8 cellular contexts compared by ENCODE assay signal in genomic region chr9:5869315-5870019, GRCh38. TPM values are rescaled to one million over a fixed set of nuclear protein-coding genes. Genes with fewer than 3 reads are reported as not detected.
DNase-seq lines count a peak whose midpoint lies in the region; ATAC-seq and TF ChIP-seq lines count a peak whose summit lies in the region.

No MANE protein-coding gene starts in this region.

- ATAC-seq in left colon: peak; percentile 52
- no peak for ATAC-seq in GM21423 (IDR thresholded peaks at IDR 0.05; ENCODE audit: unreplicated experiment)

- intact Hi-C loops in left colon (cut with DNase I, micrococcal nuclease): no loop called here

- TF ChIP-seq CTCF in GM10266 (IDR thresholded peaks at IDR 0.05; ENCODE audit: control insufficient read depth, insufficient read depth, low read depth, missing control alignments): peak; percentile 36
- peak; percentile 40; the same call in 1 of the 2 replicates for TF ChIP-seq CTCF in LNCAP (IDR thresholded peaks at IDR 0.05)

- DNase-seq in GM10266 (ENCODE audit: extremely low spot score) (no peak), left colon (peak in 1 of 2 donors; percentile 24), NCI-H226 (no peak), hippocampal formation (lab: John Stamatoyannopoulos, UW) (no peak), CD1c-positive myeloid dendritic cell (ENCODE audit: extremely low spot score) (no peak)
- peak; percentile 52 to 56 for DNase-seq in activated T-cell treated with anti-CD3 and anti-CD28 coated beads, Interleukin-2, amount 50 U/mL, for 48 hours

RNA-seq across cellular contexts. Expression of gene MLANA, which starts 21.2 kb away (rescaled TPM):
- not detected for total RNA-seq in left colon

RNA-seq across cellular contexts. Expression of gene ERMP1, which starts 36.5 kb away (rescaled TPM):
- total RNA-seq in left colon: 10 to 100 TPM; 33.6 to 44.5 TPM

Comparison
In these comparisons a context has a peak if more than half of its experiments do, and no peak if none do; other contexts are left out.
1. DNase-seq: peak in activated T-cell treated with anti-CD3 and anti-CD28 coated beads, Interleukin-2, amount 50 U/mL, for 48 hours (2 of 2); none in GM10266 (single experiment), NCI-H226 (single experiment), hippocampal formation (0 of 2) and CD1c-positive myeloid dendritic cell (single experiment).